8 cellular contexts compared by ENCODE assay signal in the genomic region with DNA sequence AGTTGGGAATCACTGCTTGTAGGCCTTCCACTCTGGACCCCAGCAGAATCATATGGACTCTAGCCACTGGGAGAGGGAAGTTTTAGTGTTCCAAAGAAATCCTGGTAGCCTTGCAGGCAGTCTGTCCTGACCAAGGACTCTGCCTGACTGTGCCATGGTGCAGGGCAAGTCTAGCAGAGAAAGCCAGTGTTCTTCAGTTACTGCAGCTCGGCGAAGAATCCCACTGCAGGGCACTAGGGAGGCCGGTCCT. TPM values are rescaled to one million over a fixed set of nuclear protein-coding genes. Genes with fewer than 3 reads are reported as not detected.
DNase-seq lines count a peak whose midpoint lies in the region; ATAC-seq, FAIRE-seq and TF ChIP-seq lines count a peak whose summit lies in the region.

No MANE protein-coding gene starts in this region.

- peaks cover 45% of the 10 kb centered on the region for H3K79me2 ChIP-seq in astrocyte (ENCODE audit: insufficient read depth, low read length)
- H3K79me2 ChIP-seq in HepG2 (ENCODE audit: insufficient read depth, low read length) = peaks cover 51% of the 10 kb centered on the region

- DNase-seq in AG10803 (ENCODE audit: low read depth) = no peak
- no peak for DNase-seq in astrocyte (ENCODE audit: low read depth)
- peak; percentile 51 for DNase-seq in HepG2 (ENCODE audit: low spot score)
- no peak for DNase-seq in tibial nerve (ENCODE audit: low spot score in 2 of 2)
- DNase-seq in anterior cingulate cortex (lab: John Stamatoyannopoulos, UW) = no peak
- no peak for DNase-seq in stimulated activated naive CD4-positive, alpha-beta T cell treated with Interleukin-2 at 50 U/mL for 16 hours (lab: John Stamatoyannopoulos, UW)

- H4K20me1 ChIP-seq in astrocyte (ENCODE audit: insufficient read depth, low read length) (peaks cover 27% of the 10 kb centered on the region), HepG2 (ENCODE audit: insufficient read depth, low read length) (no peaks in the 10 kb centered on the region; the same call in none of the 2 replicates)

- H3K4me3 Mint-ChIP-seq in astrocyte (ENCODE audit: unreplicated experiment) = peak overlapping the region; percentile 95

- no peaks in the 10 kb centered on the region for H3K27me3 Mint-ChIP-seq in astrocyte (ENCODE audit: low read depth, unreplicated experiment)

- H3K4me1 ChIP-seq in astrocyte (ENCODE audit: insufficient read depth, low read length) (peaks cover 34% of the 10 kb centered on the region), HepG2 (ENCODE audit: insufficient read depth, low read length) (peaks cover 76% of the 10 kb centered on the region), tibial nerve (peaks cover 0 to 49% (median 19%) of the 10 kb centered on the region in 4 donors)

- no peak for TF ChIP-seq POLR2A in HepG2 (IDR thresholded peaks at IDR 0.05; ENCODE audit: insufficient read depth in 1 of 2, low read depth in 2 of 2, low read length in 2 of 2)
- TF ChIP-seq POLR2A in tibial nerve (IDR thresholded peaks at IDR 0.05) = no peak
- no peak for TF ChIP-seq POLR2A in GM18505 (IDR thresholded peaks at IDR 0.05; ENCODE audit: borderline replicate concordance, extremely low read depth, insufficient read depth, insufficient read length)

- H3K27ac ChIP-seq in astrocyte (ENCODE audit: low read depth, low read length) = peak overlapping the region; percentile 10
- H3K27ac ChIP-seq in HepG2 (ENCODE audit: extremely low read length, insufficient read depth, low read length) = peak overlapping the region; percentile 77
- H3K27ac ChIP-seq in tibial nerve = peak overlapping the region; percentile 39 to 86 (median 76)

- H3K9me3 ChIP-seq in astrocyte (ENCODE audit: insufficient read depth, low read depth, low read length) (no peaks in the 10 kb centered on the region), HepG2 (ENCODE audit: low read length) (no peaks in the 10 kb centered on the region), tibial nerve (no peaks in the 10 kb centered on the region)

- FAIRE-seq in astrocyte (lab: Jason Lieb, UNC) (no peak), HepG2 (lab: Jason Lieb, UNC) (no peak)

- 0% methylated on average over 2 of the region's 3 CpGs for WGBS in HepG2 (ENCODE audit: low lambda C conversion rate)
- WGBS in tibial nerve, 2 donors = 4% methylated on average over 3 of the region's 3 CpGs

- peaks cover 12% of the 10 kb centered on the region for H3K36me3 Mint-ChIP-seq in astrocyte (ENCODE audit: low read depth, unreplicated experiment)

- CTCF ChIA-PET in HepG2 (lab: Yijun Ruan, JAX; ENCODE audit: low intra/inter-chr PET ratio, low total read pairs) = no interaction called here

- no peaks in the 10 kb centered on the region for H3K27me3 ChIP-seq in astrocyte (ENCODE audit: insufficient read depth, low read length)
- no peaks in the 10 kb centered on the region; a peak in 1 of 5 replicates for H3K27me3 ChIP-seq in HepG2 (ENCODE audit: control insufficient read depth in 1 of 2, insufficient read depth in 2 of 2, low read length in 2 of 2)
- H3K27me3 ChIP-seq in tibial nerve = no peaks in the 10 kb centered on the region

- H3K27ac Mint-ChIP-seq in astrocyte (ENCODE audit: unreplicated experiment) = no peak overlapping the region

- H3K9ac ChIP-seq in astrocyte (ENCODE audit: low read length) = peak overlapping the region; percentile 94
- H3K9ac ChIP-seq in HepG2 (ENCODE audit: insufficient read depth, low read depth, low read length) = peak overlapping the region; percentile 91

- TF ChIP-seq EP300 in HepG2 (IDR thresholded peaks at IDR 0.05; ENCODE audit: low read depth in 2 of 2, low read length in 2 of 2) (no peak), HepG2 (CRISPR knock-in tag; IDR thresholded peaks at IDR 0.05; ENCODE audit: borderline replicate concordance) (no peak), tibial nerve (IDR thresholded peaks at IDR 0.05) (no peak)

- H2AFZ ChIP-seq in astrocyte (ENCODE audit: low read depth, low read length) = peak overlapping the region; percentile 87
- H2AFZ ChIP-seq in HepG2 (ENCODE audit: low read length) = no peak overlapping the region

- H3K36me3 ChIP-seq in astrocyte (ENCODE audit: insufficient read depth, low read length) (peaks cover 11% of the 10 kb centered on the region), HepG2 (replicated peaks in 1 of 2; ENCODE audit: control insufficient read depth in 1 of 2, insufficient read depth in 2 of 2, low read length in 2 of 2) (peaks cover 3 to 9% of the 10 kb centered on the region in 2 experiments; a peak in 4 of 5 replicates), tibial nerve (peaks cover 0 to 11% (median 0%) of the 10 kb centered on the region in 3 donors)

- in situ Hi-C loops in HepG2 (cut with HindIII; ENCODE audit: extremely low pct_ligation_motif_present, low pct_unique_long_range_greater_than_20kb) = loop anchor here (25.0 kb wide), 1 partner anchor 311 kb away; no protein-coding TSS in a partner anchor

- no TSS peak for BruUV-seq in HepG2 (replicated peaks; lab: Mats Ljungman, UMichigan)

- no peak for TF ChIP-seq RAD21 in HepG2 (CRISPR knock-in tag; IDR thresholded peaks at IDR 0.05)

- H3K9me3 Mint-ChIP-seq in astrocyte (ENCODE audit: unreplicated experiment) = no peaks in the 10 kb centered on the region

- intact Hi-C loops in HepG2 (cut with micrococcal nuclease; ENCODE audit: unreplicated experiment) = no loop called here

- TF ChIP-seq CTCF in AG10803 (conservative IDR thresholded peaks at IDR 0.05; ENCODE audit: low read length) (no peak), astrocyte (IDR thresholded peaks at IDR 0.05; ENCODE audit: insufficient read depth, low read depth, low read length) (no peak), HepG2 (CRISPR knock-in tag; IDR thresholded peaks at IDR 0.05) (0 out of 2 replicates have a peak, but pooled peaks have one; percentile 26), tibial nerve (IDR thresholded peaks at IDR 0.05) (no peak)

- H3K4me2 ChIP-seq in astrocyte (ENCODE audit: low read length) = peak overlapping the region; percentile 99
- peak overlapping the region; percentile 99 for H3K4me2 ChIP-seq in HepG2 (ENCODE audit: low read depth, low read length)

- peaks cover 33% of the 10 kb centered on the region for H3K4me1 Mint-ChIP-seq in astrocyte (ENCODE audit: low read depth, unreplicated experiment)

- POLR2A ChIA-PET in HepG2 (lab: Yijun Ruan, JAX) = interaction anchor here (0.5 to 3.8 kb wide), 12 partner anchors 8 to 808 kb away, joined by 3 to 51 read pairs (median 3); a partner anchor contains a TSS

- H3K4me3 ChIP-seq in AG10803 (ENCODE audit: low read length) = peak overlapping the region; percentile 81
- H3K4me3 ChIP-seq in astrocyte (ENCODE audit: insufficient read depth, low read depth, low read length) = peak overlapping the region; percentile 86
- H3K4me3 ChIP-seq in HepG2 (replicated peaks in 1 of 3; ENCODE audit: insufficient read depth in 1 of 3, low read depth in 2 of 3, low read length in 3 of 3) = peak overlapping the region; percentile 65 to 96 (median 79)
- H3K4me3 ChIP-seq in tibial nerve = peak overlapping the region; percentile 39 to 71 (median 62)

- ATAC-seq in HG03066 (IDR thresholded peaks at IDR 0.05; ENCODE audit: low read depth, unreplicated experiment) = peak; percentile 11
- peak; percentile 81 for ATAC-seq in HepG2
- no peak for ATAC-seq in GM18505 (IDR thresholded peaks at IDR 0.05; ENCODE audit: unreplicated experiment)

TF ChIP-seq in HepG2, 621 proteins besides CTCF, POLR2A, EP300 and RAD21 (continues in another document):
- TF ChIP-seq ZNF598 (CRISPR knock-in tag; IDR thresholded peaks at IDR 0.05; ENCODE audit: borderline replicate concordance) (no peak), ZBTB7A (CRISPR knock-in tag; IDR thresholded peaks at IDR 0.05) (no peak), ZNF761 (CRISPR knock-in tag; conservative IDR thresholded peaks at IDR 0.05) (no peak), HDAC2 (CRISPR knock-in tag; IDR thresholded peaks at IDR 0.05) (0 out of 2 replicates have a peak, but pooled peaks have one; percentile 8), SMAD3 (CRISPR knock-in tag; IDR thresholded peaks at IDR 0.05) (0 out of 2 replicates have a peak, but pooled peaks have one; percentile 2), ZNF17 (CRISPR knock-in tag; IDR thresholded peaks at IDR 0.05) (no peak)

RNA-seq across cellular contexts. Expression of a gene that starts 20.3 kb away (rescaled TPM):
- 126 and 134 TPM in 2 replicates for total RNA-seq in astrocyte
- total RNA-seq in HepG2 (2016; rRNA removed; fragmentation: Illumina TruSeq; extraction: Trizol) = 341 and 484 TPM in 2 replicates
- 17.2 and 21.9 TPM in 2 replicates for total RNA-seq in HepG2 (2016; cell fraction: cytosol; rRNA removed; fragmentation: Illumina TruSeq; extraction: Trizol; ENCODE audit: low read depth)
- 343 and 482 TPM in 2 replicates for total RNA-seq in HepG2 (2016; cell fraction: insoluble cytoplasmic fraction; rRNA removed; fragmentation: Illumina TruSeq; extraction: Trizol)
- 53.9 and 61.4 TPM in 2 replicates for total RNA-seq in HepG2 (2016; cell fraction: membrane; rRNA removed; fragmentation: Illumina TruSeq; extraction: Trizol)
- 279 and 286 TPM in 2 replicates for total RNA-seq in HepG2 (2016; cell fraction: nucleus; rRNA removed; fragmentation: Illumina TruSeq; extraction: Trizol)
- polyA plus RNA-seq in HepG2 (2011; rRNA removed) = 84.6 and 94.2 TPM in 2 replicates
- polyA plus RNA-seq in HepG2 (2011; cell fraction: cytosol; rRNA removed) = 43.6 and 60.1 TPM in 2 replicates
- polyA plus RNA-seq in HepG2 (2011; cell fraction: nucleus; rRNA removed) = 57.4 and 62.8 TPM in 2 replicates
- polyA plus RNA-seq in HepG2 (2012) = 171 and 221 TPM in 2 replicates
- polyA plus RNA-seq in HepG2 (2016; cell fraction: cytosol; fragmentation: Illumina TruSeq; extraction: Trizol; ENCODE audit: low read depth) = 12.4 and 12.5 TPM in 2 replicates
- polyA plus RNA-seq in HepG2 (2016; cell fraction: insoluble cytoplasmic fraction; fragmentation: Illumina TruSeq; extraction: Trizol; ENCODE audit: low read depth) = 426 and 447 TPM in 2 replicates
- polyA plus RNA-seq in HepG2 (2016; cell fraction: membrane; fragmentation: Illumina TruSeq; extraction: Trizol; ENCODE audit: low read depth) = 40.1 and 45.7 TPM in 2 replicates
- 274 and 295 TPM in 2 replicates for polyA plus RNA-seq in HepG2 (2016; cell fraction: nucleus; fragmentation: Illumina TruSeq; extraction: Trizol; ENCODE audit: insufficient read depth, low read depth)
- 165 and 278 TPM in 2 replicates for polyA minus RNA-seq in HepG2 (2011; rRNA and poly(A)+ RNA removed; ENCODE audit: low replicate concordance)
- polyA minus RNA-seq in HepG2 (2011; cell fraction: cytosol; rRNA and poly(A)+ RNA removed) = 117 and 119 TPM in 2 replicates
- polyA minus RNA-seq in HepG2 (2011; cell fraction: nucleus; rRNA and poly(A)+ RNA removed) = 253 and 268 TPM in 2 replicates
- 100 to 1,000 TPM; 147 to 231 (median 196) TPM for total RNA-seq in tibial nerve

Comparison
In these comparisons a context has a peak if more than half of its experiments do, and no peak if none do; other contexts are left out.
1. H3K27ac ChIP-seq: peak in every context shown above with its lines; median percentile 77 in HepG2; 76 in tibial nerve; 10 in astrocyte.